1 cellular context compared by ENCODE assay signal in the genomic region with DNA sequence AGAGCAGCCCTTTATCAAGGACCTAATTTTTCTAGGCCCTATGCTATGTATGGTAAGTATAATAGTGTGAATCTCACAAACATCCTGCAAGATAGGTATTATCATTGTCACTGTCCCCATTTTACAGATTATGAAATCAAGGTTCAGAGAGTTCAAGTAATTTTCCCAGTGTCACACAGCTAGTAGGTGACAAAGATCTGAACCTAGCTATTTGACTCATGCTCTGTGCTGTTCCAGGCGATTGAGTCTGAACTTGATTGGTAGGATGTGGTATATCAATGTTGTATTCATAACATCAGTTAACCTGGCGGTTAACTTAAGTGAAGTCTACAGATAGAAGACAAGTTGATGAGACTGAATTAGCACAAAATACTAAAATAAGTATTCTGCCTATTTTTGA.
TF ChIP-seq lines count a peak whose summit lies in the region.

No MANE protein-coding gene starts in this region.

TF ChIP-seq in GM12878, 131 proteins besides CTCF, POLR2A, EP300 and RAD21:
- TF ChIP-seq JUNB (IDR thresholded peaks at IDR 0.05) (peak; percentile 38; the same call in 1 of the 2 replicates), RUNX3 (IDR thresholded peaks at IDR 0.05; ENCODE audit: low read length) (peak; percentile 47), ATF7 (IDR thresholded peaks at IDR 0.05; ENCODE audit: low read depth) (no peak), MTA3 (IDR thresholded peaks at IDR 0.05; ENCODE audit: borderline replicate concordance, low read length) (no peak)
- TF ChIP-seq, protein P1, sequence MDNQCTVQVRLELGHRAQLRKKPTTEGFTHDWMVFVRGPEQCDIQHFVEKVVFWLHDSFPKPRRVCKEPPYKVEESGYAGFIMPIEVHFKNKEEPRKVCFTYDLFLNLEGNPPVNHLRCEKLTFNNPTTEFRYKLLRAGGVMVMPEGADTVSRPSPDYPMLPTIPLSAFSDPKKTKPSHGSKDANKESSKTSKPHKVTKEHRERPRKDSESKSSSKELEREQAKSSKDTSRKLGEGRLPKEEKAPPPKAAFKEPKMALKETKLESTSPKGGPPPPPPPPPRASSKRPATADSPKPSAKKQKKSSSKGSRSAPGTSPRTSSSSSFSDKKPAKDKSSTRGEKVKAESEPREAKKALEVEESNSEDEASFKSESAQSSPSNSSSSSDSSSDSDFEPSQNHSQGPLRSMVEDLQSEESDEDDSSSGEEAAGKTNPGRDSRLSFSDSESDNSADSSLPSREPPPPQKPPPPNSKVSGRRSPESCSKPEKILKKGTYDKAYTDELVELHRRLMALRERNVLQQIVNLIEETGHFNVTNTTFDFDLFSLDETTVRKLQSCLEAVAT (IDR thresholded peaks at IDR 0.05): no peak
